ENCODE assay signal across 1 cellular context in genomic region chr5:31825775-31826068, GRCh38.
TF ChIP-seq lines count a peak whose summit lies in the region.

No MANE protein-coding gene starts in this region.

TF ChIP-seq in SK-N-SH treated with all-trans-retinoic acid at 6 μM for 48 hours, 23 proteins besides CTCF, POLR2A, EP300 and RAD21 (continued from another document):
- TF ChIP-seq PATZ1 (CRISPR knock-in tag; IDR thresholded peaks at IDR 0.05; ENCODE audit: borderline replicate concordance) (no peak), POU6F1 (CRISPR knock-in tag; IDR thresholded peaks at IDR 0.05; ENCODE audit: borderline replicate concordance, low read depth) (no peak), ZC3H10 (CRISPR knock-in tag; IDR thresholded peaks at IDR 0.05) (no peak), GLIS3 (CRISPR knock-in tag; IDR thresholded peaks at IDR 0.05) (no peak), TCF4 (CRISPR knock-in tag; IDR thresholded peaks at IDR 0.05; ENCODE audit: borderline replicate concordance) (no peak), ARNTL (CRISPR knock-in tag; IDR thresholded peaks at IDR 0.05; ENCODE audit: borderline replicate concordance, low read depth) (no peak), PPARA (CRISPR knock-in tag; IDR thresholded peaks at IDR 0.05; ENCODE audit: borderline replicate concordance) (no peak), OSR1 (CRISPR knock-in tag; IDR thresholded peaks at IDR 0.05) (no peak), TSHZ2 (CRISPR knock-in tag; IDR thresholded peaks at IDR 0.05) (no peak), BACH2 (CRISPR knock-in tag; IDR thresholded peaks at IDR 0.05; ENCODE audit: borderline replicate concordance) (no peak), ZFP3 (CRISPR knock-in tag; IDR thresholded peaks at IDR 0.05) (no peak), ZNF8 (CRISPR knock-in tag; IDR thresholded peaks at IDR 0.05) (no peak), ISL1 (CRISPR knock-in tag; IDR thresholded peaks at IDR 0.05) (no peak), ZFP30 (CRISPR knock-in tag; IDR thresholded peaks at IDR 0.05) (no peak)
